Comparison of ENCODE assay signal across 10 cellular contexts in genomic region chr10:80207768-80208385, GRCh38. TPM values are rescaled to one million over a fixed set of nuclear protein-coding genes. Genes with fewer than 3 reads are reported as not detected.
DNase-seq lines count a peak whose midpoint lies in the region; ATAC-seq and TF ChIP-seq lines count a peak whose summit lies in the region.
"Had no signal": no experiment of that assay in that cellular context is flagged by ENCODE, and none has a peak within 500 bp of the region (broad histone marks: within the 10 kb centered on the region; RNA-seq: fewer than 3 reads in every experiment).

No MANE protein-coding gene starts in this region.

- H3K27ac ChIP-seq in VCaP (peak overlapping the region; percentile 92; the same call in 1 of the 2 replicates), foreskin keratinocyte (peak overlapping the region; percentile 45), rectal smooth muscle tissue (ENCODE audit: low read depth, low read length) (peak overlapping the region; percentile 93)
- H3K27ac ChIP-seq: neutrophil had no signal

- no peak for ATAC-seq in foreskin keratinocyte
- no peak for ATAC-seq in HG02870 (IDR thresholded peaks at IDR 0.05; ENCODE audit: unreplicated experiment)

- no peak for TF ChIP-seq CTCF in VCaP (conservative IDR thresholded peaks at IDR 0.05)
- no peak for TF ChIP-seq CTCF in foreskin keratinocyte (conservative IDR thresholded peaks at IDR 0.05)

- H3K4me3 ChIP-seq in rectal smooth muscle tissue (ENCODE audit: low read length), result peak overlapping the region; percentile 61

- H3K4me1 ChIP-seq in foreskin keratinocyte (peaks cover 3% of the 10 kb centered on the region), rectal smooth muscle tissue (ENCODE audit: control insufficient read depth, insufficient read depth, low read length) (peaks cover 24% of the 10 kb centered on the region)

- H3K36me3 ChIP-seq in rectal smooth muscle tissue (ENCODE audit: control insufficient read depth, insufficient read depth, low read length), result no peaks in the 10 kb centered on the region
- H3K36me3 ChIP-seq: neutrophil had no signal

- H3K27me3 ChIP-seq in foreskin keratinocyte, result no peaks in the 10 kb centered on the region
- H3K27me3 ChIP-seq in rectal smooth muscle tissue (ENCODE audit: control insufficient read depth, insufficient read depth, low read length), result no peaks in the 10 kb centered on the region
- H3K27me3 ChIP-seq: neutrophil had no signal

- no peak overlapping the region for H3K9ac ChIP-seq in rectal smooth muscle tissue (ENCODE audit: low read length)

- DNase-seq in COLO668 (lab: John Stamatoyannopoulos, UW; ENCODE audit: unreplicated experiment), result peak; percentile 38
- no peak for DNase-seq in foreskin keratinocyte
- DNase-seq in GF-D8 (lab: John Stamatoyannopoulos, UW), result no peak
- DNase-seq in NCI-H2081 (lab: John Stamatoyannopoulos, UW), result no peak
- DNase-seq in medulla oblongata (ENCODE audit: extremely low spot score), result no peak
- DNase-seq: stimulated activated CD8-positive, alpha-beta memory T cell treated with anti-CD3 and anti-CD28 coated beads, Interleukin-4, amount 100 ng/mL, for 48 hours had no signal

RNA-seq across cellular contexts. Expression of gene ANXA11, which starts 2.5 kb away (rescaled TPM):
- 168 and 187 TPM in 2 replicates for total RNA-seq in foreskin keratinocyte
- polyA plus RNA-seq in foreskin keratinocyte, result 177 and 190 TPM in 2 replicates
